ENCODE assay signal across 13 cellular contexts in genomic region chr1:238647877-238648276, GRCh38.
DNase-seq lines count a peak whose midpoint lies in the region; FAIRE-seq and TF ChIP-seq lines count a peak whose summit lies in the region.
"Had no signal": no experiment of that assay in that cellular context is flagged by ENCODE, and none has a peak within 500 bp of the region (broad histone marks: within the 10 kb centered on the region; RNA-seq: fewer than 3 reads in every experiment).

No MANE protein-coding gene starts in this region.

- intact Hi-C loops in thyroid gland (cut with DNase I) = no loop called here
- intact Hi-C loops in sigmoid colon (cut with DNase I) = no loop called here

- peaks cover 32% of the 10 kb centered on the region for H3K4me1 Mint-ChIP-seq in astrocyte (ENCODE audit: low read depth, unreplicated experiment)

- H4K20me1 ChIP-seq in astrocyte (ENCODE audit: insufficient read depth, low read length) (no peaks in the 10 kb centered on the region), keratinocyte (ENCODE audit: control insufficient read depth, extremely low read depth, insufficient read depth, low read length) (no peaks in the 10 kb centered on the region)

- FAIRE-seq in astrocyte (lab: Jason Lieb, UNC) (peak; percentile 90), keratinocyte (lab: Jason Lieb, UNC) (peak; percentile 84)
- FAIRE-seq: frontal cortex had no signal

- TF ChIP-seq POLR2A in thyroid gland (IDR thresholded peaks at IDR 0.05) (no peak), sigmoid colon (IDR thresholded peaks at IDR 0.05) (no peak)

- H3K9me3 ChIP-seq in HUES64 (ENCODE audit: insufficient read depth, low read depth, low read length) = no peaks in the 10 kb centered on the region
- H3K9me3 ChIP-seq in astrocyte (ENCODE audit: insufficient read depth, low read depth, low read length) = no peaks in the 10 kb centered on the region
- H3K9me3 ChIP-seq in keratinocyte (ENCODE audit: control insufficient read depth, low read depth, low read length) = no peaks in the 10 kb centered on the region
- no peaks in the 10 kb centered on the region for H3K9me3 ChIP-seq in thyroid gland
- H3K9me3 ChIP-seq in sigmoid colon = no peaks in the 10 kb centered on the region

- peaks cover 36% of the 10 kb centered on the region for H3K4me1 ChIP-seq in HUES64 (ENCODE audit: insufficient read depth, low read length)
- peaks cover 24% of the 10 kb centered on the region for H3K4me1 ChIP-seq in astrocyte (ENCODE audit: insufficient read depth, low read length)
- H3K4me1 ChIP-seq in keratinocyte (ENCODE audit: control insufficient read depth, extremely low read depth, insufficient read depth, low read length) = no peaks in the 10 kb centered on the region
- no peaks in the 10 kb centered on the region for H3K4me1 ChIP-seq in thyroid gland
- peaks cover 0 to 13% (median 5%) of the 10 kb centered on the region in 4 donors for H3K4me1 ChIP-seq in sigmoid colon

- WGBS in HUES64 = 17% methylated on average over 3 of the region's 3 CpGs
- WGBS in thyroid gland, 2 donors = 28 to 33% methylated on average over 3 of the region's 3 CpGs
- WGBS in sigmoid colon, 2 donors = 57 to 59% methylated on average over 3 of the region's 3 CpGs

- H3K4me2 ChIP-seq in astrocyte (ENCODE audit: low read length) (peak overlapping the region; percentile 67), keratinocyte (ENCODE audit: control insufficient read depth, extremely low read depth, insufficient read depth, low read depth, low read length) (no peak overlapping the region)

- dilution Hi-C loops in keratinocyte (cut with MboI; ENCODE audit: extremely low pct_ligation_motif_present, low sequenced_read_pairs) = no loop called here

- peak; percentile 91 for DNase-seq in AG10803 (ENCODE audit: low read depth)
- peak; percentile 100 for DNase-seq in astrocyte (ENCODE audit: low read depth)
- no peak for DNase-seq in keratinocyte (ENCODE audit: low read depth, low spot score)
- no peak for DNase-seq in thyroid gland
- no peak for DNase-seq in T-helper 2 cell
- no peak for DNase-seq in NCI-H748 treated with DMSO at 0.1 percent for 48 hours (lab: John Stamatoyannopoulos, UW)
- DNase-seq in sigmoid colon = no peak
- DNase-seq: activated naive CD4-positive, alpha-beta T cell; DND-41; posterior cingulate gyrus; stimulated activated CD8-positive, alpha-beta memory T cell treated with anti-CD3 and anti-CD28 coated beads, Interleukin-4, amount 100 ng/mL, for 48 hours had no signal

- TF ChIP-seq CTCF in AG10803 (conservative IDR thresholded peaks at IDR 0.05; ENCODE audit: low read length) (no peak), astrocyte (IDR thresholded peaks at IDR 0.05; ENCODE audit: insufficient read depth, low read depth, low read length) (no peak), keratinocyte (optimal IDR thresholded peaks at IDR 0.05 in 1 of 3, IDR thresholded peaks at IDR 0.05 in 1 of 3, conservative IDR thresholded peaks at IDR 0.05 in 1 of 3; ENCODE audit: extremely low read depth in 1 of 3, insufficient read depth in 2 of 3, low read length in 3 of 3) (no peak), thyroid gland (IDR thresholded peaks at IDR 0.05) (no peak), sigmoid colon (IDR thresholded peaks at IDR 0.05) (no peak)

- no peak for TF ChIP-seq EP300 in sigmoid colon (IDR thresholded peaks at IDR 0.05)

- H3K79me2 ChIP-seq in astrocyte (ENCODE audit: insufficient read depth, low read length) = no peaks in the 10 kb centered on the region
- no peaks in the 10 kb centered on the region for H3K79me2 ChIP-seq in keratinocyte (ENCODE audit: control insufficient read depth, insufficient read depth, low read length)

- no peaks in the 10 kb centered on the region for H3K9me3 Mint-ChIP-seq in astrocyte (ENCODE audit: unreplicated experiment)

- H3K36me3 ChIP-seq in HUES64 (ENCODE audit: insufficient read depth, low read length) (no peaks in the 10 kb centered on the region), astrocyte (ENCODE audit: insufficient read depth, low read length) (no peaks in the 10 kb centered on the region), keratinocyte (ENCODE audit: control insufficient read depth in 2 of 2, extremely low read depth in 1 of 2, insufficient read depth in 2 of 2, low read length in 2 of 2) (no peaks in the 10 kb centered on the region), thyroid gland (no peaks in the 10 kb centered on the region), sigmoid colon (no peaks in the 10 kb centered on the region)

- H3K27ac ChIP-seq in HUES64 (ENCODE audit: low read depth, low read length) (peak overlapping the region; percentile 97), astrocyte (ENCODE audit: low read depth, low read length) (peak overlapping the region; percentile 94), keratinocyte (ENCODE audit: control insufficient read depth, insufficient read depth, low read length) (no peak overlapping the region), thyroid gland (no peak overlapping the region), sigmoid colon (peak overlapping the region in 1 of 4 donors; percentile 47)

- H2AFZ ChIP-seq in astrocyte (ENCODE audit: low read depth, low read length) (no peak overlapping the region), keratinocyte (ENCODE audit: control insufficient read depth, low read length) (no peak overlapping the region)

- no peak overlapping the region for H3K4me3 Mint-ChIP-seq in astrocyte (ENCODE audit: unreplicated experiment)

- no peaks in the 10 kb centered on the region for H3K27me3 Mint-ChIP-seq in astrocyte (ENCODE audit: low read depth, unreplicated experiment)

- H3K27me3 ChIP-seq in HUES64 (ENCODE audit: insufficient read depth, low read length) (no peaks in the 10 kb centered on the region), astrocyte (ENCODE audit: insufficient read depth, low read length) (no peaks in the 10 kb centered on the region), keratinocyte (ENCODE audit: control insufficient read depth, extremely low read depth, insufficient read depth, low read length) (no peaks in the 10 kb centered on the region), thyroid gland (no peaks in the 10 kb centered on the region), sigmoid colon (no peaks in the 10 kb centered on the region)

- no peaks in the 10 kb centered on the region for H3K36me3 Mint-ChIP-seq in astrocyte (ENCODE audit: low read depth, unreplicated experiment)

- peak overlapping the region; percentile 98 for H3K27ac Mint-ChIP-seq in astrocyte (ENCODE audit: unreplicated experiment)

- no peaks in the 10 kb centered on the region for H3K9me1 ChIP-seq in keratinocyte (ENCODE audit: control insufficient read depth, extremely low read depth, insufficient read depth, low read length)

- H3K9ac ChIP-seq in HUES64 (ENCODE audit: low read depth, low read length) (peak overlapping the region; percentile 76; the same call in 1 of the 2 replicates), astrocyte (ENCODE audit: low read length) (peak overlapping the region; percentile 67), keratinocyte (ENCODE audit: control insufficient read depth, extremely low read depth, insufficient read depth, low read length) (no peak overlapping the region)

- H3K4me3 ChIP-seq in AG10803 (ENCODE audit: low read length) (no peak overlapping the region), HUES64 (ENCODE audit: low read length) (no peak overlapping the region; the same call in 1 of the 2 replicates), astrocyte (ENCODE audit: insufficient read depth, low read depth, low read length) (no peak overlapping the region), keratinocyte (ENCODE audit: control insufficient read depth in 2 of 3, extremely low read depth in 1 of 3, insufficient read depth in 2 of 3, low read depth in 1 of 3, low read length in 3 of 3) (no peak overlapping the region), thyroid gland (replicated peaks in 1 of 3) (no peak overlapping the region), sigmoid colon (no peak overlapping the region)

Comparison
In these comparisons a context has a peak if more than half of its experiments do, and no peak if none do; other contexts are left out.
1. DNase-seq: peak in AG10803 (single experiment) and astrocyte (single experiment); none in keratinocyte (single experiment), thyroid gland (0 of 2), T-helper 2 cell (0 of 5), NCI-H748 treated with DMSO at 0.1 percent for 48 hours (single experiment) and sigmoid colon (single experiment).
2. H3K27ac ChIP-seq: peak in HUES64 (single experiment) and astrocyte (single experiment); none in keratinocyte (single experiment) and thyroid gland (0 of 3).